In the genomic region with DNA sequence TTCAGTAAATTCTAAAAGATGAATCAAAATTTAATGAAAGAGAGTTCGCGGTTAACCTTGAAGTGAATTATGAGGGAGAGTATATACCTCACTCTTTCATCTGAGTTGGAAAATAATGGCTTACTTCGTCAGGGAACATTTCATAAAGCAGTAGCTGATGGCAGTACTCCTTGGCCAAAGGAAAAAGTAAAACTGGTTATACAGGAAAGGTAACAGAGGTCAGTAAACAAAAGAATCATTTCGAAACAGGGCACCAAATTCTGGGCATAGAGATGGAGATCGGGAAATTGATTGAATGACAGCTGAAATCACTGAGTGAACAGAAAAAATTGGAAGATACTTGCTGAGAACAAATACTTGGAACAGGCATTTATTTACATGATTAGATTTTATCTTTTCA, we compare ENCODE assay signal across 17 cellular contexts.
DNase-seq lines count a peak whose midpoint lies in the region; TF ChIP-seq lines count a peak whose summit lies in the region.
"Had no signal": no experiment of that assay in that cellular context is flagged by ENCODE, and none has a peak within 500 bp of the region (broad histone marks: within the 10 kb centered on the region; RNA-seq: fewer than 3 reads in every experiment).

No MANE protein-coding gene starts in this region.

- H3K27ac ChIP-seq in OCI-LY3 (ENCODE audit: low read length), result no peak overlapping the region
- no peak overlapping the region for H3K27ac ChIP-seq in epithelial cell of prostate
- no peak overlapping the region for H3K27ac ChIP-seq in sigmoid colon
- H3K27ac ChIP-seq: 22Rv1, Peyer's patch had no signal

- no peaks in the 10 kb centered on the region for H3K36me3 Mint-ChIP-seq in type B pancreatic cell

- H3K4me1 ChIP-seq in OCI-LY3 (ENCODE audit: low read length), result no peaks in the 10 kb centered on the region
- H3K4me1 ChIP-seq in sigmoid colon, result no peaks in the 10 kb centered on the region
- H3K4me1 ChIP-seq: Peyer's patch had no signal

- H3K79me2 ChIP-seq in OCI-LY3 (ENCODE audit: low read length), result no peaks in the 10 kb centered on the region

- intact Hi-C loops in sigmoid colon (cut with DNase I), result no loop called here

- H2AFZ ChIP-seq in OCI-LY3 (ENCODE audit: low read depth, low read length), result 0 out of 2 replicates have a peak overlapping the region, but pooled peaks have one; percentile 21

- H3K27me3 Mint-ChIP-seq in type B pancreatic cell, result no peaks in the 10 kb centered on the region
- H3K27me3 Mint-ChIP-seq: B cell had no signal

- H3K4me2 ChIP-seq in OCI-LY3 (ENCODE audit: low read length), result no peak overlapping the region

- no peaks in the 10 kb centered on the region for H3K9me3 ChIP-seq in OCI-LY3 (ENCODE audit: insufficient read depth, low read length)
- H3K9me3 ChIP-seq in sigmoid colon, result no peaks in the 10 kb centered on the region
- H3K9me3 ChIP-seq: Peyer's patch had no signal

- 45 to 73% methylated on average over 5 of the region's 5 CpGs for WGBS in sigmoid colon, 2 donors

- peak overlapping the region; percentile 29 for H3K27ac Mint-ChIP-seq in type B pancreatic cell
- H3K27ac Mint-ChIP-seq: B cell, H9 had no signal

- H3K4me3 Mint-ChIP-seq in type B pancreatic cell, result peak overlapping the region; percentile 2
- H3K4me3 Mint-ChIP-seq: B cell, H9 had no signal

- no peaks in the 10 kb centered on the region for H3K9me3 Mint-ChIP-seq in type B pancreatic cell
- H3K9me3 Mint-ChIP-seq: H9 had no signal

- H3K4me3 ChIP-seq in OCI-LY3 (ENCODE audit: low read length), result no peak overlapping the region
- no peak overlapping the region for H3K4me3 ChIP-seq in sigmoid colon
- H3K4me3 ChIP-seq: Peyer's patch had no signal

- DNase-seq in DMS153 (lab: John Stamatoyannopoulos, UW) (peak; percentile 44), DMS153 treated with DMSO at 0.1 percent for 48 hours (lab: John Stamatoyannopoulos, UW; ENCODE audit: unreplicated experiment) (no peak), epithelial cell of prostate (ENCODE audit: low read depth, low spot score) (peak; percentile 2), type B pancreatic cell (ENCODE audit: extremely low spot score, unreplicated experiment) (no peak), SHP77 treated with DMSO at 0.1 percent for 48 hours (lab: John Stamatoyannopoulos, UW) (no peak), sigmoid colon (no peak), putamen (ENCODE audit: low spot score) (no peak)
- DNase-seq: DMS79, H9, Kasumi-1, NCI-H1092 treated with DMSO at 0.1 percent for 48 hours, NCI-H2081, NCI-H524, Peyer's patch had no signal

- H3K9ac ChIP-seq in OCI-LY3 (ENCODE audit: low read length), result no peak overlapping the region

- TF ChIP-seq CTCF in OCI-LY3 (IDR thresholded peaks at IDR 0.05; ENCODE audit: low read depth, low read length), result no peak
- no peak for TF ChIP-seq CTCF in type B pancreatic cell (conservative IDR thresholded peaks at IDR 0.05)
- no peak for TF ChIP-seq CTCF in sigmoid colon (IDR thresholded peaks at IDR 0.05)

- H4K20me1 ChIP-seq in OCI-LY3 (ENCODE audit: insufficient read depth, low read length), result no peaks in the 10 kb centered on the region

- H3K27me3 ChIP-seq in OCI-LY3 (ENCODE audit: low read depth, low read length) (no peaks in the 10 kb centered on the region), sigmoid colon (no peaks in the 10 kb centered on the region)
- H3K27me3 ChIP-seq: Peyer's patch had no signal

- TF ChIP-seq POLR2A in sigmoid colon (IDR thresholded peaks at IDR 0.05), result no peak

- H3K36me3 ChIP-seq in OCI-LY3 (replicated peaks; ENCODE audit: low read depth, low read length) (no peaks in the 10 kb centered on the region), sigmoid colon (no peaks in the 10 kb centered on the region)
- H3K36me3 ChIP-seq: Peyer's patch had no signal

- no peak for TF ChIP-seq EP300 in sigmoid colon (IDR thresholded peaks at IDR 0.05)

- peaks cover 5% of the 10 kb centered on the region for H3K4me1 Mint-ChIP-seq in type B pancreatic cell (ENCODE audit: unreplicated experiment)
- H3K4me1 Mint-ChIP-seq: B cell had no signal

Comparison
In these comparisons a context has a peak if more than half of its experiments do, and no peak if none do; other contexts are left out.
1. DNase-seq: peak in DMS153 (single experiment) and epithelial cell of prostate (single experiment); none in DMS153 treated with DMSO at 0.1 percent for 48 hours (single experiment), type B pancreatic cell (single experiment), SHP77 treated with DMSO at 0.1 percent for 48 hours (single experiment), sigmoid colon (single experiment) and putamen (single experiment).